Comparison of ENCODE assay signal across 8 cellular contexts in the genomic region with DNA sequence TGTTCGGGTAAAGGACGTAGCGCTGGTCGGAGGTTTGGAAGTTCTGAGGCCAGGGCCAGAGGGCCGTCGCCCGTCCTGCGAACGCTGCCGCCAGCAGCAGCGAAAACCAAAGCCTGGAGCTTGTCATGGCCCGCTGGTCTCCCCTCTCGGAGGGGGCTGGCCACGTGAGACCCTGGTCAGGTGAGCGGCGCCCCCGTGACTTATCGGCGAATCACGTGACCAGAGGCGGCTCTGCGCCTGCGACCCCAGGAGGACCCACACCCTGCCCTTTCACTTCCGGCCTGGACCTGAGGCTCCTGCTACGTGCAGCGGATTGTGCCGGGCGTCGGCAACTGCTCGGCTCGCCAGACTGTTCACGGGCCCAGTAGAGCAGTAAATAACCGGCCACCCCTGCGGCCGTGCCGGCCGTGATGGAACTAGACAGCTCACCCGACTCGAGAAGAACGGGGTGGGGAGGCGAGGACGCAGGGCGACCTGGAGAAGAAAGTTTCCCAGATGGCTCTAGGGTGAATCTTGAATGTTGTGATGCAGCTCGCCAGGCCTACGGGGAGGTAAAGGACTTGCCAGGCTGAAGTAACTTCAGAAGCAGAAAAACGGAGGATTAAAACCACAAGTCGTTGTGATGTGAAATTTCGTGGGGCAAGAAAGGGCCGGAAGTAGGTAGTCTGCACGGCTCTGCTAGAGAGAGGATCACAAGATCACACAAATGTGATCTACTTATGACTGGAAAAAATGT. TPM values are rescaled to one million over a fixed set of nuclear protein-coding genes. Genes with fewer than 3 reads are reported as not detected.
DNase-seq lines count a peak whose midpoint lies in the region; ATAC-seq and TF ChIP-seq lines count a peak whose summit lies in the region.

A gene (minus strand): TSS at position 169 of the 736 bp plus-strand sequence. CDS start 42 bp downstream, at position 127.

- H3K27ac ChIP-seq in upper lobe of left lung, result peak within 1 kb of the TSS; percentile 93 to 96 (median 94)

- H3K4me1 ChIP-seq in upper lobe of left lung, result peaks cover 30 to 54% (median 37%) of the 10 kb centered on the region in 4 donors

- WGBS in upper lobe of left lung, 2 donors, result 0% methylated on average over 17 to 22 of the region's 50 CpGs

- H3K36me3 ChIP-seq in upper lobe of left lung, result no peaks in the 10 kb centered on the region

- no peaks in the 10 kb centered on the region for H3K27me3 ChIP-seq in upper lobe of left lung

- intact Hi-C loops in T-helper 1 cell treated with Interleukin-12 subunit alpha and Interleukin-12 subunit beta and Interleukin-4 antibody, amounts not matched to agents 30 ng/mL and 1 ng/mL, for 36 hours (cut with micrococcal nuclease), result loop anchor here (1.0 to 5.0 kb wide), 12 partner anchors 10 to 676 kb away; a partner anchor contains a TSS
- intact Hi-C loops in left cardiac atrium (cut with DNase I) (loop anchor here in 1 of 2 donors (10.0 kb wide), 1 partner anchor 99 kb away; a partner anchor contains a TSS), posterior vena cava (cut with DNase I) (no loop called here)

- peak; percentile 98 for DNase-seq in GM13976 (ENCODE audit: low spot score)
- DNase-seq in NCI-H146 treated with DMSO at 0.1 percent for 48 hours (lab: John Stamatoyannopoulos, UW; ENCODE audit: unreplicated experiment), result peak; percentile 78
- peak; percentile 93 for DNase-seq in amniotic epithelial cell (ENCODE audit: low read depth)
- DNase-seq in left cardiac atrium, result peak; percentile 98
- peak; percentile 99 for DNase-seq in posterior vena cava (ENCODE audit: low spot score)
- peak; percentile 94 to 99 for DNase-seq in upper lobe of left lung

- no peak for TF ChIP-seq CTCF in GM13976 (IDR thresholded peaks at IDR 0.05; ENCODE audit: borderline replicate concordance, control extremely low read depth, extremely low read depth, insufficient read depth, missing control alignments)
- TF ChIP-seq CTCF in upper lobe of left lung (IDR thresholded peaks at IDR 0.05), result peak in 3 of 6 experiments; percentile 37 to 42 (median 40)

- ATAC-seq in HG02870 (IDR thresholded peaks at IDR 0.05; ENCODE audit: unreplicated experiment), result peak; percentile 83
- ATAC-seq in left cardiac atrium, result peak; percentile 98
- ATAC-seq in upper lobe of left lung (ENCODE audit: low FRiP score in 2 of 2), result peak; percentile 96 to 97

- TF ChIP-seq EP300 in upper lobe of left lung (IDR thresholded peaks at IDR 0.05), result peak in 1 of 4 donors; percentile 97

- no peaks in the 10 kb centered on the region for H3K9me3 ChIP-seq in upper lobe of left lung

- TF ChIP-seq POLR2A in upper lobe of left lung (IDR thresholded peaks at IDR 0.05), result peak; percentile 47 to 92 (median 78)

- peak within 1 kb of the TSS; percentile 73 to 81 (median 75) for H3K4me3 ChIP-seq in upper lobe of left lung

- in situ Hi-C loops in GM13976 (cut with MboI; ENCODE audit: low sequenced_read_pairs, unreplicated experiment), result no loop called here

RNA-seq across cellular contexts. Expression of the gene that starts here (rescaled TPM):
- 90.3 and 92.7 TPM in 2 replicates for total RNA-seq in T-helper 1 cell treated with Interleukin-12 subunit alpha and Interleukin-12 subunit beta and Interleukin-4 antibody, amounts not matched to agents 30 ng/mL and 1 ng/mL, for 36 hours
- 10 to 100 TPM; 78.2 to 82.3 TPM for total RNA-seq in left cardiac atrium
- total RNA-seq in posterior vena cava, result 100 to 1,000 TPM in 1 of 2 donors, 10 to 100 TPM in 1; 84.0 to 120 TPM
- 100 to 1,000 TPM in 5 of 6 donors, 10 to 100 TPM in 1; 80.5 to 256 (median 149) TPM for total RNA-seq in upper lobe of left lung

Comparison
In these comparisons a context has a peak if more than half of its experiments do, and no peak if none do; other contexts are left out.
1. Peak in every context shown above with its lines: DNase-seq, ATAC-seq, H3K4me3 ChIP-seq and H3K27ac ChIP-seq.